ENCODE assay signal across 12 cellular contexts in the genomic region with DNA sequence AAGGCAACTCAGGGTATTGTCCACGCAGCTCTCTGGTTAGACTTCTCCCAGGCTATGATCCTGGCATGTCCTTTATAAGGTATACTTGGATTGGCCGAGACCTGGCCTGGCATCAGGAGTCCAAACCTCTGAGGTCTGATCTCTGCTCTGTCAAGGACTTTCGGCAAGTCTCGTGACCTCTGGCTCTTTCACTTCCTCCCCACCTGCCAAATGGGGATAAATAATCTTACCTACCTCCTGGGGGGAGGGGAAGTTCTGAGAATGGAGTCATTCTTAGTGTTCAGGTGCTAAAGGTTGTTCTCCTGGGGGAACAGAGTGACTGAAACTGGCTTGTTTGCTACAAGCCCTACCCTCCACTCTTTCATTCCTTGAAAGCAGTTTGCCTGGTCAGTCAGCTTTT. TPM values are rescaled to one million over a fixed set of nuclear protein-coding genes. Genes with fewer than 3 reads are reported as not detected.
A peak's percentile ranks its signal among the peaks of the same experiment; 100 is the strongest.
DNase-seq lines count a peak whose midpoint lies in the region; ATAC-seq and TF ChIP-seq lines count a peak whose summit lies in the region.
"Had no signal": no experiment of that assay in that cellular context is flagged by ENCODE, and none has a peak within 500 bp of the region (broad histone marks: within the 10 kb centered on the region; RNA-seq: fewer than 3 reads in every experiment).

No MANE protein-coding gene starts in this region.

- no peaks in the 10 kb centered on the region for H3K9me3 Mint-ChIP-seq in activated B cell treated with CpG ODN at 0.5 μM for 24 hours

- intact Hi-C loops in activated B cell treated with CpG ODN at 0.5 μM for 24 hours (cut with micrococcal nuclease), result no loop called here

- DNase-seq in GM10266 (ENCODE audit: extremely low spot score) (peak; percentile 49), GM19240 (ENCODE audit: insufficient read length, low spot score) (peak; percentile 80), activated B cell treated with CpG ODN at 0.5 μM for 24 hours (no peak), NCI-H345 treated with DMSO at 0.1 percent for 48 hours (lab: John Stamatoyannopoulos, UW; ENCODE audit: unreplicated experiment) (no peak), C1 segment of cervical spinal cord (lab: John Stamatoyannopoulos, UW) (no peak), HPDE6-E6E7 (ENCODE audit: extremely low spot score) (no peak), BE2C (no peak)
- DNase-seq: HCEC 1CT, NCI-H1105, occipital lobe, SHP77 treated with DMSO at 0.1 percent for 48 hours had no signal

- CTCF ChIA-PET in activated B cell treated with CpG ODN at 0.5 μM for 24 hours (lab: Charles Lee), result no interaction called here

- POLR2A ChIA-PET in activated B cell treated with CpG ODN at 0.5 μM for 24 hours (lab: Charles Lee), result interaction anchor here (0.6 to 2.4 kb wide), 5 partner anchors 10 to 1950 kb away, joined by 3 to 12 read pairs (median 4); partner anchors contain the start of genes AP1G1 and IST1

- H3K36me3 Mint-ChIP-seq in activated B cell treated with CpG ODN at 0.5 μM for 24 hours (ENCODE audit: low read depth), result peaks cover 66% of the 10 kb centered on the region

- TF ChIP-seq CTCF in GM10266 (IDR thresholded peaks at IDR 0.05; ENCODE audit: control insufficient read depth, insufficient read depth, low read depth, missing control alignments) (no peak), activated B cell treated with CpG ODN at 0.5 μM for 24 hours (IDR thresholded peaks at IDR 0.05) (no peak), BE2C (IDR thresholded peaks at IDR 0.05; ENCODE audit: low read depth, low read length) (no peak)

- no peaks in the 10 kb centered on the region for H3K27me3 ChIP-seq in BE2C

- peaks cover 28% of the 10 kb centered on the region for H3K36me3 ChIP-seq in BE2C

- peak overlapping the region; percentile 55 for H3K4me3 Mint-ChIP-seq in activated B cell treated with CpG ODN at 0.5 μM for 24 hours

- peak; percentile 65 for ATAC-seq in HG02884 (IDR thresholded peaks at IDR 0.05; ENCODE audit: unreplicated experiment)
- peak; percentile 81 for ATAC-seq in activated B cell treated with CpG ODN at 0.5 μM for 24 hours (ENCODE audit: low read depth)

- no peaks in the 10 kb centered on the region for H3K27me3 Mint-ChIP-seq in activated B cell treated with CpG ODN at 0.5 μM for 24 hours

- peaks cover 43% of the 10 kb centered on the region for H3K4me1 Mint-ChIP-seq in activated B cell treated with CpG ODN at 0.5 μM for 24 hours

- H3K9me3 ChIP-seq in BE2C, result no peaks in the 10 kb centered on the region

- peak overlapping the region; percentile 84 for H3K27ac Mint-ChIP-seq in activated B cell treated with CpG ODN at 0.5 μM for 24 hours

- H3K4me3 ChIP-seq in BE2C (ENCODE audit: low read depth, low read length), result no peak overlapping the region

- no peaks in the 10 kb centered on the region for H3K4me1 ChIP-seq in BE2C

RNA-seq across cellular contexts. Expression of gene ATXN1L, which starts 7.6 kb away (rescaled TPM):
- 24.9 and 28.3 TPM in 2 replicates for total RNA-seq in activated B cell treated with CpG ODN at 0.5 μM for 24 hours
- polyA plus RNA-seq in BE2C (2012; ENCODE audit: insufficient read depth, insufficient read length, low read depth), result 23.1 TPM

RNA-seq across cellular contexts. Expression of gene ZNF821, which starts 30.6 kb away (rescaled TPM):
- 10.6 and 13.6 TPM in 2 replicates for total RNA-seq in activated B cell treated with CpG ODN at 0.5 μM for 24 hours
- 8.9 TPM for polyA plus RNA-seq in BE2C (2012; ENCODE audit: insufficient read depth, insufficient read length, low read depth)

RNA-seq across cellular contexts. Expression of gene IST1, which starts 41.9 kb away (rescaled TPM):
- 199 and 206 TPM in 2 replicates for total RNA-seq in activated B cell treated with CpG ODN at 0.5 μM for 24 hours
- polyA plus RNA-seq in BE2C (2012; ENCODE audit: insufficient read depth, insufficient read length, low read depth), result 207 TPM

RNA-seq across cellular contexts. Expression of gene AP1G1, which starts 44.8 kb away (rescaled TPM):
- total RNA-seq in activated B cell treated with CpG ODN at 0.5 μM for 24 hours, result 112 and 120 TPM in 2 replicates
- 42.4 TPM for polyA plus RNA-seq in BE2C (2012; ENCODE audit: insufficient read depth, insufficient read length, low read depth)

Comparison
In these comparisons a context has a peak if more than half of its experiments do, and no peak if none do; other contexts are left out.
1. DNase-seq: peak in GM10266 (single experiment) and GM19240 (single experiment); none in activated B cell treated with CpG ODN at 0.5 μM for 24 hours (single experiment), NCI-H345 treated with DMSO at 0.1 percent for 48 hours (single experiment), C1 segment of cervical spinal cord (0 of 14), HPDE6-E6E7 (single experiment) and BE2C (single experiment).